ENCODE assay signal across 25 cellular contexts in the genomic region with DNA sequence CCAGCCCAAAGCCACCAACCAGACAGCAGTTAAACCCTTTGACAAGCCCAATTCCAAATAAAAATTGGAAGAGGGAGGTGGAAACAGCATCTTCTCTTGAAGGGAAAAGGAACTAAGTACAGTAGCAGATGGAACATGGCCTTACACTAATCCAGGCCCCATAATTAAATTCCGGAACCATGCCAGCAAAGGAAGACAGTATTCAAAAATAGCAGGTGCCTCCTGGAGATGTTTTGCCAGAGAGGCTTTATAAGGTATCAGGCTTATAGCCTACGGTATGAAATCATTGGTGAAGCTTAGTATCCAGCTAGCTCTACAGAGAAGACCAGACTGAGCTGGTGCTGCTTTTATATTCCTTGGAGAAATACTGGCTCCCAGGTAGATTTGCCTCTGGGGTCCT.
"Had no signal": no experiment of that assay in that cellular context is flagged by ENCODE, and none has a peak within 500 bp of the region (broad histone marks: within the 10 kb centered on the region; RNA-seq: fewer than 3 reads in every experiment).

No MANE protein-coding gene starts in this region.

- H3K36me3 ChIP-seq: breast epithelium, Peyer's patch, SJCRH30 had no signal

- DNase-seq: activated CD4-positive, alpha-beta T cell treated with anti-CD3 and anti-CD28 coated beads for 48 hours; activated CD4-positive, alpha-beta T cell treated with anti-CD3 and anti-CD28 coated beads, Interleukin-2, amount 50 U/mL, for 4 hours; activated CD8-positive, alpha-beta memory T cell treated with anti-CD3 and anti-CD28 coated beads, Interleukin-2, amount 50 U/mL, for 48 hours; activated CD8-positive, alpha-beta T cell treated with anti-CD3 and anti-CD28 coated beads, Interleukin-2, amount 10 ng/mL, durations not matched to agents 7 days and 5 days; activated naive CD4-positive, alpha-beta T cell; activated T-cell treated with anti-CD3 and anti-CD28 coated beads, Interleukin-2, amount 50 U/mL, for 1 hour; aorta; cortex of kidney; Karpas-422; MM.1S; NCI-H146; NCI-H187 treated with DMSO at 0.1 percent for 48 hours; NCI-H2081 treated with DMSO at 0.1 percent for 48 hours; NCI-H345; NCI-H510A; NCI-H748 treated with DMSO at 0.1 percent for 48 hours; Peyer's patch; Right ventricle myocardium superior; SJCRH30; SW 1271 had no signal

- ATAC-seq: activated CD4-positive, CD25-positive, alpha-beta regulatory T cell treated with anti-CD3 and anti-CD28 coated beads, Interleukin-2, amount 50 U/mL, for 24 hours; activated CD8-positive, alpha-beta T cell treated with anti-CD3 and anti-CD28 coated beads, Interleukin-2, amount 10 ng/mL, durations not matched to agents 7 days and 5 days; K562; SK-N-SH treated with all-trans-retinoic acid at 6 μM for 48 hours had no signal

- H3K9me3 ChIP-seq: breast epithelium, Peyer's patch, SJCRH30 had no signal

- H3K27ac ChIP-seq: breast epithelium, Peyer's patch, RWPE1, SJCRH30 had no signal

- H3K4me1 ChIP-seq: breast epithelium, Peyer's patch, SJCRH30 had no signal

- H3K4me3 ChIP-seq: breast epithelium, K562, Peyer's patch, SJCRH30 had no signal

- H3K27me3 ChIP-seq: breast epithelium, Peyer's patch, SJCRH30 had no signal
